In the genomic region with DNA sequence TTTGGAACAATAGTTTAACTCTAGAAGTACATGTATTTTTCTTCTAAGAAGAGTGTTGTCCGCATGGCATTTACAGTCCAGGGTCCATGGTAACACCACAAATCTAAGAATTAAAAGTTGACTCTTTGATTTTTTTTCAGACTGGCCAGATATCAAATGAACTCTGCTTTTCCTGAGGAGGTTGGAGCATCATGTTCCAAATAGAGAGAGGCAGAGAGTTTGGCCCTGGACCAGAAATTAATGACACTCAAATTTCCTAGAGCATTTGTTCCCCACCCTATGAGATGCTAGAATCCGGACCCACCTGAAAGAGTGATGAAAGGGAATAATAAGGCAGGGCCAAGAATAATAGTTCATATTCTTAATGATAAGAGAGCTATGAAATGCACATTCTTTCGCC, we compare ENCODE assay signal across 19 cellular contexts. TPM values are rescaled to one million over a fixed set of nuclear protein-coding genes. Genes with fewer than 3 reads are reported as not detected.
A peak's percentile ranks its signal among the peaks of the same experiment; 100 is the strongest.
DNase-seq lines count a peak whose midpoint lies in the region; ATAC-seq and TF ChIP-seq lines count a peak whose summit lies in the region.
"Had no signal": no experiment of that assay in that cellular context is flagged by ENCODE, and none has a peak within 500 bp of the region (broad histone marks: within the 10 kb centered on the region; RNA-seq: fewer than 3 reads in every experiment).

No MANE protein-coding gene starts in this region.

- H3K4ac ChIP-seq in mesenchymal stem cell (ENCODE audit: low read depth in 1 of 2, low read length in 2 of 2) = no peak overlapping the region

- H3K18ac ChIP-seq in mesenchymal stem cell (ENCODE audit: low read depth in 1 of 2, low read length in 2 of 2) = no peak overlapping the region

- ATAC-seq in Right ventricle myocardium superior (ENCODE audit: poor library complexity) = peak; percentile 6
- ATAC-seq in heart right ventricle = no peak
- ATAC-seq in GM21786 (IDR thresholded peaks at IDR 0.05; ENCODE audit: unreplicated experiment) = no peak
- ATAC-seq in activated naive CD8-positive, alpha-beta T cell treated with anti-CD3 and anti-CD28 coated beads, Interleukin-2, amount 50 U/mL, for 24 hours = no peak
- ATAC-seq: GM12878 had no signal

- intact Hi-C loops in Right ventricle myocardium superior (cut with DNase I) = no loop called here
- intact Hi-C loops in heart right ventricle (cut with DNase I) = no loop called here
- intact Hi-C loops in thyroid gland (cut with DNase I) = no loop called here

- H3K9me3 ChIP-seq in heart right ventricle (no peaks in the 10 kb centered on the region), mesenchymal stem cell (ENCODE audit: control insufficient read depth, low read length) (no peaks in the 10 kb centered on the region), thyroid gland (no peaks in the 10 kb centered on the region)
- H3K9me3 ChIP-seq: HAP-1 had no signal

- H3K4me1 ChIP-seq in heart right ventricle = peaks cover 0 to 34% (median 12%) of the 10 kb centered on the region in 9 donors
- peaks cover 2% of the 10 kb centered on the region for H3K4me1 ChIP-seq in mesenchymal stem cell (ENCODE audit: control insufficient read depth, insufficient read depth, low read depth, low read length)
- peaks cover 32 to 45% of the 10 kb centered on the region in 2 donors for H3K4me1 ChIP-seq in thyroid gland
- H3K4me1 ChIP-seq: HAP-1 had no signal

- no peak overlapping the region for H3K4me3 Mint-ChIP-seq in activated naive CD8-positive, alpha-beta T cell treated with anti-CD3 and anti-CD28 coated beads, Interleukin-2, amount 50 U/mL, for 24 hours

- H2BK120ac ChIP-seq in mesenchymal stem cell (ENCODE audit: low read depth, low read length) = no peak overlapping the region

- H3K36me3 ChIP-seq in heart right ventricle = peaks cover 0 to 97% (median 30%) of the 10 kb centered on the region in 9 donors
- peaks cover 10 to 47% of the 10 kb centered on the region in 2 experiments for H3K36me3 ChIP-seq in mesenchymal stem cell (ENCODE audit: control insufficient read depth in 1 of 2, insufficient read depth in 2 of 2, low read depth in 1 of 2, low read length in 2 of 2)
- H3K36me3 ChIP-seq in thyroid gland = peaks cover 27 to 28% of the 10 kb centered on the region in 2 donors

- H3K4me1 Mint-ChIP-seq in activated naive CD8-positive, alpha-beta T cell treated with anti-CD3 and anti-CD28 coated beads, Interleukin-2, amount 50 U/mL, for 24 hours = no peaks in the 10 kb centered on the region

- no peak overlapping the region for H2BK12ac ChIP-seq in mesenchymal stem cell (ENCODE audit: low read length in 2 of 2)

- no peak overlapping the region for H3K4me2 ChIP-seq in mesenchymal stem cell (ENCODE audit: low read length, poor library complexity, severe bottlenecking)
- H3K4me2 ChIP-seq: PC-9 had no signal

- H2BK5ac ChIP-seq in mesenchymal stem cell (ENCODE audit: low read depth, low read length, poor library complexity, severe bottlenecking) = no peak overlapping the region

- H2AFZ ChIP-seq in mesenchymal stem cell (ENCODE audit: low read depth, low read length) = no peak overlapping the region
- H2AFZ ChIP-seq: PC-9 had no signal

- H3K27me3 ChIP-seq in heart right ventricle (no peaks in the 10 kb centered on the region), mesenchymal stem cell (ENCODE audit: control insufficient read depth in 1 of 2, insufficient read depth in 1 of 2, low read length in 2 of 2) (no peaks in the 10 kb centered on the region), thyroid gland (no peaks in the 10 kb centered on the region)

- WGBS in heart right ventricle, 2 donors = 79 to 85% methylated on average over 3 of the region's 3 CpGs
- 100% methylated on average over 2 of the region's 3 CpGs for WGBS in mesenchymal stem cell
- WGBS in thyroid gland, 2 donors = 70 to 82% methylated on average over 3 of the region's 3 CpGs

- no peaks in the 10 kb centered on the region for H3K36me3 Mint-ChIP-seq in activated naive CD8-positive, alpha-beta T cell treated with anti-CD3 and anti-CD28 coated beads, Interleukin-2, amount 50 U/mL, for 24 hours (ENCODE audit: low read depth)

- H3K27me3 Mint-ChIP-seq in activated naive CD8-positive, alpha-beta T cell treated with anti-CD3 and anti-CD28 coated beads, Interleukin-2, amount 50 U/mL, for 24 hours = no peaks in the 10 kb centered on the region

- TF ChIP-seq CTCF in heart right ventricle (IDR thresholded peaks at IDR 0.05) (no peak), thyroid gland (IDR thresholded peaks at IDR 0.05) (no peak)

- no peak overlapping the region for H2BK15ac ChIP-seq in mesenchymal stem cell (ENCODE audit: low read depth, poor library complexity, severe bottlenecking)

- H3K27ac Mint-ChIP-seq in activated naive CD8-positive, alpha-beta T cell treated with anti-CD3 and anti-CD28 coated beads, Interleukin-2, amount 50 U/mL, for 24 hours = no peak overlapping the region

- H3K27ac ChIP-seq in heart right ventricle = no peak overlapping the region
- H3K27ac ChIP-seq in mesenchymal stem cell (ENCODE audit: low read length, poor library complexity, severe bottlenecking) = no peak overlapping the region
- H3K27ac ChIP-seq in thyroid gland = peak overlapping the region; percentile 90 to 97 (median 92)
- H3K27ac ChIP-seq: C4-2B, PC-9 had no signal

- peak overlapping the region; percentile 82 for H2AK5ac ChIP-seq in mesenchymal stem cell (ENCODE audit: low read length, severe bottlenecking)

- no peak for TF ChIP-seq POLR2A in thyroid gland (IDR thresholded peaks at IDR 0.05)

- DNase-seq in Right ventricle myocardium superior (no peak), heart right ventricle (no peak), NCI-H2227 (lab: John Stamatoyannopoulos, UW; ENCODE audit: unreplicated experiment) (peak; percentile 14), mesenchymal stem cell (no peak), thyroid gland (no peak), retina (no peak)
- DNase-seq in activated naive CD8-positive, alpha-beta T cell treated with anti-CD3 and anti-CD28 coated beads, Interleukin-2, amount 50 U/mL, for 24 hours = no peak
- DNase-seq: COR-L47; Karpas-422; MM.1S; NCI-H1417; NCI-H2029; NCI-H69; NK-92 treated with Interleukin-12 subunit alpha and Interleukin-12 subunit beta, amount 100 ng/mL, for 24 hours; PC-9 had no signal

- H3K4me3 ChIP-seq in heart right ventricle (no peak overlapping the region), mesenchymal stem cell (ENCODE audit: insufficient read depth in 1 of 2, low read depth in 1 of 2, low read length in 2 of 2) (no peak overlapping the region), thyroid gland (replicated peaks in 1 of 3) (no peak overlapping the region)
- H3K4me3 ChIP-seq: GM12878, HAP-1, PC-9 had no signal

- no peaks in the 10 kb centered on the region for H3K79me1 ChIP-seq in mesenchymal stem cell (replicated peaks; ENCODE audit: low read length, poor library complexity, severe bottlenecking)

- no peak overlapping the region for H3K9ac ChIP-seq in mesenchymal stem cell (ENCODE audit: low read length)

- no peaks in the 10 kb centered on the region for H3K9me3 Mint-ChIP-seq in activated naive CD8-positive, alpha-beta T cell treated with anti-CD3 and anti-CD28 coated beads, Interleukin-2, amount 50 U/mL, for 24 hours

- H3K14ac ChIP-seq in mesenchymal stem cell (ENCODE audit: low read length in 2 of 2) = no peak overlapping the region

- H3K23ac ChIP-seq in mesenchymal stem cell (ENCODE audit: low read length in 2 of 2) = no peak overlapping the region

- no peak overlapping the region for H4K91ac ChIP-seq in mesenchymal stem cell (ENCODE audit: low read length)

- no peak overlapping the region for H4K8ac ChIP-seq in mesenchymal stem cell (ENCODE audit: low read length)

RNA-seq across cellular contexts. Expression of gene NAP1L5, which starts 47.0 kb away (rescaled TPM):
- total RNA-seq in Right ventricle myocardium superior (1.9 TPM), heart right ventricle (1 to 10 TPM; 2.6 to 7.9 (median 6.1) TPM), thyroid gland (10 to 100 TPM; 14.1 to 16.3 (median 16.2) TPM)
- polyA plus RNA-seq in heart right ventricle = 1 to 10 TPM; 4.1 to 7.6 TPM
- polyA plus RNA-seq in mesenchymal stem cell (2013, experiment 1 of 2) = 9.1 TPM
- polyA plus RNA-seq in mesenchymal stem cell (2013, experiment 2 of 2) = 9.6 TPM

Comparison
In these comparisons a context has a peak if more than half of its experiments do, and no peak if none do; other contexts are left out.
1. H3K27ac ChIP-seq: peak in thyroid gland (3 of 3); none in heart right ventricle (0 of 10) and mesenchymal stem cell (single experiment).